ENCODE assay signal across 9 cellular contexts in the genomic region with DNA sequence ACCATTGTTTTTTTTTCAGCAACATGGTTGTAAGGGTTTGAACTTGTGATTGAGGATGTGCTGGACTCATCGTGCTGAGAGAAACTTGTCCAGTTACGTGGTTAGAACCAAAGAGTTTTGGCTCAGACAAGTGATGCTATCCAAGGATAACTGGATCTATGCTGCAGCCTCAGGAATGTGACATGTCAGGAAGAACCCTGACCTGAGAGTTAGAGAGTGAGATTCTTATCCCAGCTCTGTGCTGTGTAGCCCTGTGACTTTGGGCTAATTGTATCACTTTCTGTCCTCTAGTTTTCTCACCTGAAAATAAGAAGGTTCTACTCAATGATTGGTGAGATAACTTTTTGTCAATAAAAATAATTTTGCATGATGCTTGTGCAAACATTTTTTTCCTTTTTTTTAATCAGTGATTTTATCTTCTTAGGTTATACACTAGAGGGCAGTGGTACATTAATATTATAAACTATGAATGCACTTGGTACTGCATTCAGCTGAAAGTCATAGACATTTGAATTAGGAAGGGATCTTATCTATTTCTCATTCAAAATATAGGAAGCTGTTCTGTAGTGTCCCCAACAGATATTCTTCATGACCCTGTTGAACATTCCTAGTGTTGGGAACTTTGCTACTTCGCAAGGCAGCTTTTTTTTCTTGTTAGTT.
DNase-seq lines count a peak whose midpoint lies in the region; ATAC-seq and TF ChIP-seq lines count a peak whose summit lies in the region.
"Had no signal": no experiment of that assay in that cellular context is flagged by ENCODE, and none has a peak within 500 bp of the region (broad histone marks: within the 10 kb centered on the region; RNA-seq: fewer than 3 reads in every experiment).

No MANE protein-coding gene starts in this region.

- H3K79me2 ChIP-seq in MM.1S (ENCODE audit: low read length) (no peaks in the 10 kb centered on the region), SU-DHL-6 (ENCODE audit: insufficient read depth, low read length) (no peaks in the 10 kb centered on the region)

- H3F3A ChIP-seq in MM.1S (ENCODE audit: insufficient read depth, low read length), result no peaks in the 10 kb centered on the region
- no peaks in the 10 kb centered on the region for H3F3A ChIP-seq in SU-DHL-6 (ENCODE audit: insufficient read depth)

- H3K4me3 Mint-ChIP-seq in activated CD4-positive, alpha-beta memory T cell treated with anti-CD3 and anti-CD28 coated beads for 36 hours, result no peak overlapping the region

- POLR2A ChIA-PET in activated CD4-positive, alpha-beta memory T cell treated with anti-CD3 and anti-CD28 coated beads for 36 hours (lab: Charles Lee), result interaction anchor here (1.1 kb wide), 1 partner anchor 11 kb away, joined by 4 read pairs; no protein-coding TSS in a partner anchor

- H3K4me1 Mint-ChIP-seq in activated CD4-positive, alpha-beta memory T cell treated with anti-CD3 and anti-CD28 coated beads for 36 hours (ENCODE audit: low read depth), result no peaks in the 10 kb centered on the region

- H3K27ac Mint-ChIP-seq in activated CD4-positive, alpha-beta memory T cell treated with anti-CD3 and anti-CD28 coated beads for 36 hours, result no peak overlapping the region

- H3K27me3 ChIP-seq in MM.1S (replicated peaks; ENCODE audit: insufficient read depth, low read length) (no peaks in the 10 kb centered on the region), SU-DHL-6 (ENCODE audit: low read length) (no peaks in the 10 kb centered on the region)

- H3K9me3 Mint-ChIP-seq in activated CD4-positive, alpha-beta memory T cell treated with anti-CD3 and anti-CD28 coated beads for 36 hours, result no peaks in the 10 kb centered on the region

- H3K36me3 Mint-ChIP-seq in activated CD4-positive, alpha-beta memory T cell treated with anti-CD3 and anti-CD28 coated beads for 36 hours, result no peaks in the 10 kb centered on the region

- no peaks in the 10 kb centered on the region for H3K9me2 ChIP-seq in MM.1S (replicated peaks; ENCODE audit: insufficient read depth, low read length)
- H3K9me2 ChIP-seq in SU-DHL-6 (replicated peaks; ENCODE audit: insufficient read depth, low read length), result no peaks in the 10 kb centered on the region

- no peak overlapping the region for H3K4me2 ChIP-seq in MM.1S (ENCODE audit: low read depth, low read length)
- no peak overlapping the region for H3K4me2 ChIP-seq in SU-DHL-6 (ENCODE audit: low read depth, low read length, poor library complexity, severe bottlenecking)

- ATAC-seq in left lobe of liver, result peak; percentile 66
- no peak for ATAC-seq in GM18505 (IDR thresholded peaks at IDR 0.05; ENCODE audit: unreplicated experiment)

- peak; percentile 35 for DNase-seq in COR-L47 (lab: John Stamatoyannopoulos, UW)
- peak; percentile 47 for DNase-seq in MM.1S
- no peak for DNase-seq in left lobe of liver (ENCODE audit: low spot score)
- no peak for DNase-seq in T-helper 1 cell
- DNase-seq in activated CD4-positive, alpha-beta memory T cell treated with anti-CD3 and anti-CD28 coated beads for 36 hours, result no peak
- no peak for DNase-seq in mucosa of gallbladder (ENCODE audit: low spot score)
- DNase-seq: stimulated activated CD4-positive, alpha-beta T cell treated with anti-CD3 and anti-CD28 coated beads, Interleukin-1b, Interleukin-23, amount 100 ng/mL, for 48 hours had no signal

- TF ChIP-seq POLR2A in GM18505 (IDR thresholded peaks at IDR 0.05; ENCODE audit: borderline replicate concordance, extremely low read depth, insufficient read depth, insufficient read length), result no peak

- CTCF ChIA-PET in activated CD4-positive, alpha-beta memory T cell treated with anti-CD3 and anti-CD28 coated beads for 36 hours (lab: Charles Lee), result interaction anchor here (0.6 kb wide), 3 partner anchors 73 to 1600 kb away, joined by 3 read pairs; a partner anchor contains a TSS

- no peaks in the 10 kb centered on the region for H3K4me1 ChIP-seq in MM.1S (ENCODE audit: low read length)

- H3K9ac ChIP-seq in MM.1S (ENCODE audit: low read length), result no peak overlapping the region
- H3K9ac ChIP-seq in SU-DHL-6 (ENCODE audit: low read length), result no peak overlapping the region

- no peak overlapping the region for H2AFZ ChIP-seq in MM.1S (ENCODE audit: low read length)
- no peak overlapping the region for H2AFZ ChIP-seq in SU-DHL-6 (ENCODE audit: low read depth, low read length, severe bottlenecking)

- H4K20me1 ChIP-seq in MM.1S (ENCODE audit: insufficient read depth, low read length) (no peaks in the 10 kb centered on the region), SU-DHL-6 (ENCODE audit: low read depth, low read length) (no peaks in the 10 kb centered on the region)

- no peak overlapping the region for H3K4me3 ChIP-seq in MM.1S (ENCODE audit: low read length)
- no peak overlapping the region for H3K4me3 ChIP-seq in SU-DHL-6 (ENCODE audit: insufficient read depth, low read length, poor library complexity, severe bottlenecking)

- H3K27me3 Mint-ChIP-seq in activated CD4-positive, alpha-beta memory T cell treated with anti-CD3 and anti-CD28 coated beads for 36 hours, result peaks cover 8% of the 10 kb centered on the region

- intact Hi-C loops in activated CD4-positive, alpha-beta memory T cell treated with anti-CD3 and anti-CD28 coated beads for 36 hours (cut with micrococcal nuclease), result no loop called here

- peak; percentile 48 for TF ChIP-seq CTCF in MM.1S (IDR thresholded peaks at IDR 0.05; ENCODE audit: low read length)
- TF ChIP-seq CTCF in SU-DHL-6 (IDR thresholded peaks at IDR 0.05; ENCODE audit: insufficient read depth, low read length, poor library complexity, severe bottlenecking), result peak; percentile 37

- no peaks in the 10 kb centered on the region for H3K36me3 ChIP-seq in MM.1S (replicated peaks; ENCODE audit: insufficient read depth, low read length)
- H3K36me3 ChIP-seq in SU-DHL-6 (ENCODE audit: low read length), result no peaks in the 10 kb centered on the region

- H3K27ac ChIP-seq in MM.1S (ENCODE audit: low read length), result no peak overlapping the region
- H3K27ac ChIP-seq in SU-DHL-6 (ENCODE audit: low read depth, low read length), result no peak overlapping the region

- H3K9me3 ChIP-seq in MM.1S (replicated peaks; ENCODE audit: insufficient read depth, low read length) (no peaks in the 10 kb centered on the region), SU-DHL-6 (ENCODE audit: insufficient read depth, low read length) (no peaks in the 10 kb centered on the region)

Comparison
In these comparisons a context has a peak if more than half of its experiments do, and no peak if none do; other contexts are left out.
1. DNase-seq: peak in COR-L47 (single experiment) and MM.1S (single experiment); none in left lobe of liver (single experiment), T-helper 1 cell (0 of 5), activated CD4-positive, alpha-beta memory T cell treated with anti-CD3 and anti-CD28 coated beads for 36 hours (single experiment) and mucosa of gallbladder (single experiment).